ENCODE assay signal across 8 cellular contexts in the genomic region with DNA sequence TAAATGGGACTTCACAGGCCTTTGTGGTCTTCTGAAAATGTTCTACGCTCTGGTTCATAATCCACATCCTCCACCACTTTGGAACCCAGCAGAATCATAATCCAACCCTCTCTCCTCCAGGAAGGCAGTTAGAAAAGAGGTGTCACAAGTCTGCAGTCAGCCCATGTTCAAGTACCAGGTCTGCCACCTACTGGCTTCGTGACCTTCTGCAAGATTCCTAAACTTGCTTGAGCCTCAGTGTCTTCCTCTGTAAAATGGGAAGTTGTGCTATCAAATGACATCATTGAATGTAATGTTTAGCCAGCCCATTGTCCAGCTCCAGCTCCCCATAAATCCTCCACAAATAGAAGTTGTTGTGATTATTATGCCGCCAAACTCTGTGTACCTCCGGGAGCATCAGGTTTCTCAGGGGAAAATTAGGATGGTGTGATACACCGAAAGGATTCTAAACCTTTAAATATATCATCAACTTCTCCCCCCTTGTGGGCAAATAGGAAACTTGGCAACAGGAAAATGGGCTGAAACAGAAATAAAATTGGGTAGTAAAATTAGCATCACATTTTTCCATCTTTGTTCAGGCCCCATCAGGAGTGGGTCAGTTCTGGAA.
DNase-seq lines count a peak whose midpoint lies in the region; ATAC-seq and TF ChIP-seq lines count a peak whose summit lies in the region.

No MANE protein-coding gene starts in this region.

- TF ChIP-seq POLR2A in body of pancreas (IDR thresholded peaks at IDR 0.05), result no peak

- H3F3A ChIP-seq in MM.1S (ENCODE audit: insufficient read depth, low read length), result no peaks in the 10 kb centered on the region

- peak; percentile 2 for DNase-seq in NCI-H2196 (lab: John Stamatoyannopoulos, UW; ENCODE audit: unreplicated experiment)
- no peak for DNase-seq in NCI-H2196 treated with DMSO at 0.1 percent for 48 hours (lab: John Stamatoyannopoulos, UW; ENCODE audit: unreplicated experiment)
- no peak for DNase-seq in MM.1S
- peak; percentile 52 to 71 (median 67) for DNase-seq in body of pancreas
- DNase-seq in mesenteric fat pad (ENCODE audit: low spot score), result peak; percentile 11

- H3K4me1 ChIP-seq in MM.1S (ENCODE audit: low read length) (no peaks in the 10 kb centered on the region), body of pancreas (peaks cover 18% of the 10 kb centered on the region)

- H3K4me3 ChIP-seq in MM.1S (ENCODE audit: low read length), result no peak overlapping the region
- H3K4me3 ChIP-seq in body of pancreas, result no peak overlapping the region

- no peaks in the 10 kb centered on the region for H3K79me2 ChIP-seq in MM.1S (ENCODE audit: low read length)

- intact Hi-C loops in body of pancreas (cut with DNase I), result no loop called here

- H3K9ac ChIP-seq in MM.1S (ENCODE audit: low read length), result no peak overlapping the region

- H3K27ac ChIP-seq in MM.1S (ENCODE audit: low read length) (no peak overlapping the region), body of pancreas (no peak overlapping the region)

- TF ChIP-seq CTCF in MM.1S (IDR thresholded peaks at IDR 0.05; ENCODE audit: low read length) (peak; percentile 30), body of pancreas (IDR thresholded peaks at IDR 0.05) (peak; percentile 24 to 71 (median 65))

- 74 to 76% methylated on average over 5 of the region's 5 CpGs for WGBS in body of pancreas, 2 donors

- no peaks in the 10 kb centered on the region for H4K20me1 ChIP-seq in MM.1S (ENCODE audit: insufficient read depth, low read length)

- H3K9me2 ChIP-seq in MM.1S (replicated peaks; ENCODE audit: insufficient read depth, low read length), result no peaks in the 10 kb centered on the region

- H2AFZ ChIP-seq in MM.1S (ENCODE audit: low read length), result no peak overlapping the region

- H3K9me3 ChIP-seq in MM.1S (replicated peaks; ENCODE audit: insufficient read depth, low read length), result no peaks in the 10 kb centered on the region
- H3K9me3 ChIP-seq in body of pancreas, result no peaks in the 10 kb centered on the region

- peak; percentile 84 for ATAC-seq in body of pancreas
- ATAC-seq in HG03342 (IDR thresholded peaks at IDR 0.05; ENCODE audit: unreplicated experiment), result no peak
- ATAC-seq in HG02884 (IDR thresholded peaks at IDR 0.05; ENCODE audit: unreplicated experiment), result no peak
- no peak for ATAC-seq in GM21526 (IDR thresholded peaks at IDR 0.05; ENCODE audit: low FRiP score, unreplicated experiment)

- no peaks in the 10 kb centered on the region for H3K36me3 ChIP-seq in MM.1S (replicated peaks; ENCODE audit: insufficient read depth, low read length)
- H3K36me3 ChIP-seq in body of pancreas (replicated peaks in 1 of 2; ENCODE audit: insufficient read depth in 1 of 2, low read depth in 2 of 2), result no peaks in the 10 kb centered on the region

- no peaks in the 10 kb centered on the region for H3K27me3 ChIP-seq in MM.1S (replicated peaks; ENCODE audit: insufficient read depth, low read length)
- no peaks in the 10 kb centered on the region for H3K27me3 ChIP-seq in body of pancreas

- H3K4me2 ChIP-seq in MM.1S (ENCODE audit: low read depth, low read length), result no peak overlapping the region

Comparison
In these comparisons a context has a peak if more than half of its experiments do, and no peak if none do; other contexts are left out.
1. DNase-seq: peak in NCI-H2196 (single experiment), body of pancreas (4 of 4) and mesenteric fat pad (single experiment); none in NCI-H2196 treated with DMSO at 0.1 percent for 48 hours (single experiment) and MM.1S (single experiment).